ENCODE assay signal across 9 cellular contexts in genomic region chr3:10188798-10189556, GRCh38. TPM values are rescaled to one million over a fixed set of nuclear protein-coding genes. Genes with fewer than 3 reads are reported as not detected.
DNase-seq lines count a peak whose midpoint lies in the region; ATAC-seq and TF ChIP-seq lines count a peak whose summit lies in the region.
"Had no signal": no experiment of that assay in that cellular context is flagged by ENCODE, and none has a peak within 500 bp of the region (broad histone marks: within the 10 kb centered on the region; RNA-seq: fewer than 3 reads in every experiment).

No MANE protein-coding gene starts in this region.

- no peaks in the 10 kb centered on the region for H3K27me3 Mint-ChIP-seq in activated T-cell treated with anti-CD3 and anti-CD28 coated beads, Interleukin-2, amount 50 U/mL, for 72 hours (ENCODE audit: low read depth)

- no peak overlapping the region for H4K8ac ChIP-seq in mesenchymal stem cell (ENCODE audit: low read length)

- peak overlapping the region in 1 of 2 experiments; percentile 21 for H3K18ac ChIP-seq in mesenchymal stem cell (ENCODE audit: low read depth in 1 of 2, low read length in 2 of 2)

- TF ChIP-seq POLR2A in adrenal gland (IDR thresholded peaks at IDR 0.05) (no peak), testis (IDR thresholded peaks at IDR 0.05) (no peak)

- no peak overlapping the region for H3K4ac ChIP-seq in mesenchymal stem cell (ENCODE audit: low read depth in 1 of 2, low read length in 2 of 2)

- H3K4me3 Mint-ChIP-seq in activated T-cell treated with anti-CD3 and anti-CD28 coated beads, Interleukin-2, amount 50 U/mL, for 72 hours, result peak overlapping the region; percentile 52 to 65

- H3K9me3 ChIP-seq in adrenal gland (replicated peaks in 1 of 3) (no peaks in the 10 kb centered on the region), mesenchymal stem cell (ENCODE audit: control insufficient read depth, low read length) (no peaks in the 10 kb centered on the region), tibial artery (no peaks in the 10 kb centered on the region), testis (no peaks in the 10 kb centered on the region)

- H2BK15ac ChIP-seq in mesenchymal stem cell (ENCODE audit: low read depth, poor library complexity, severe bottlenecking), result peak overlapping the region; percentile 0

- no peak overlapping the region for H3K23ac ChIP-seq in mesenchymal stem cell (ENCODE audit: low read length in 2 of 2)

- no peak for DNase-seq in activated T-cell treated with anti-CD3 and anti-CD28 coated beads, Interleukin-2, amount 50 U/mL, for 72 hours
- no peak for DNase-seq in activated T-cell treated with anti-CD3 and anti-CD28 coated beads, Interleukin-2, amount 50 U/mL, for 1 hour
- DNase-seq in adrenal gland, result peak in 1 of 7 donors; percentile 62
- no peak for DNase-seq in mesenchymal stem cell
- DNase-seq in tibial artery, result no peak
- no peak for DNase-seq in COLO829 (ENCODE audit: low spot score)
- DNase-seq in testis, result no peak

- H4K91ac ChIP-seq in mesenchymal stem cell (ENCODE audit: low read length), result no peak overlapping the region

- H3K36me3 Mint-ChIP-seq in activated T-cell treated with anti-CD3 and anti-CD28 coated beads, Interleukin-2, amount 50 U/mL, for 72 hours (ENCODE audit: insufficient read depth in 2 of 2), result no peaks in the 10 kb centered on the region

- no peak overlapping the region for H2BK5ac ChIP-seq in mesenchymal stem cell (ENCODE audit: low read depth, low read length, poor library complexity, severe bottlenecking)

- H3K27me3 ChIP-seq in adrenal gland (no peaks in the 10 kb centered on the region), mesenchymal stem cell (ENCODE audit: control insufficient read depth in 1 of 2, insufficient read depth in 1 of 2, low read length in 2 of 2) (no peaks in the 10 kb centered on the region), tibial artery (no peaks in the 10 kb centered on the region), testis (no peaks in the 10 kb centered on the region)

- intact Hi-C loops in adrenal gland (cut with DNase I), result no loop called here
- intact Hi-C loops in tibial artery (cut with DNase I; ENCODE audit: low total_unique reads), result no loop called here
- intact Hi-C loops in testis (cut with DNase I; ENCODE audit: low total_unique reads), result no loop called here

- peaks cover 14% of the 10 kb centered on the region for H3K79me1 ChIP-seq in mesenchymal stem cell (replicated peaks; ENCODE audit: low read length, poor library complexity, severe bottlenecking)

- H3K36me3 ChIP-seq in adrenal gland (replicated peaks in 1 of 2) (no peaks in the 10 kb centered on the region), mesenchymal stem cell (ENCODE audit: control insufficient read depth in 1 of 2, insufficient read depth in 2 of 2, low read depth in 1 of 2, low read length in 2 of 2) (peaks cover 2 to 19% of the 10 kb centered on the region in 2 experiments), tibial artery (peaks cover 0 to 2% (median 0%) of the 10 kb centered on the region in 3 donors), testis (ENCODE audit: low read depth, missing control alignments) (no peaks in the 10 kb centered on the region)

- H3K9ac ChIP-seq in mesenchymal stem cell (ENCODE audit: low read length), result no peak overlapping the region

- peak overlapping the region; percentile 64 for H3K27ac Mint-ChIP-seq in activated T-cell treated with anti-CD3 and anti-CD28 coated beads, Interleukin-2, amount 50 U/mL, for 72 hours

- H2AFZ ChIP-seq in mesenchymal stem cell (ENCODE audit: low read depth, low read length), result no peak overlapping the region

- TF ChIP-seq CTCF in adrenal gland (IDR thresholded peaks at IDR 0.05) (no peak), tibial artery (IDR thresholded peaks at IDR 0.05) (no peak), testis (IDR thresholded peaks at IDR 0.05) (no peak)

- no peak overlapping the region for H2AK5ac ChIP-seq in mesenchymal stem cell (ENCODE audit: low read length, severe bottlenecking)

- no peak overlapping the region for H3K4me2 ChIP-seq in mesenchymal stem cell (ENCODE audit: low read length, poor library complexity, severe bottlenecking)
- H3K4me2 ChIP-seq: smooth muscle cell had no signal

- H3K4me3 ChIP-seq in adrenal gland (no peak overlapping the region), mesenchymal stem cell (ENCODE audit: insufficient read depth in 1 of 2, low read depth in 1 of 2, low read length in 2 of 2) (peak overlapping the region in 1 of 2 experiments; percentile 0), tibial artery (no peak overlapping the region), testis (no peak overlapping the region)
- H3K4me3 ChIP-seq: smooth muscle cell had no signal

- peaks cover 46 to 76% of the 10 kb centered on the region in 2 donors for H3K4me1 ChIP-seq in adrenal gland (replicated peaks in 1 of 2)
- peaks cover 31% of the 10 kb centered on the region for H3K4me1 ChIP-seq in mesenchymal stem cell (ENCODE audit: control insufficient read depth, insufficient read depth, low read depth, low read length)
- H3K4me1 ChIP-seq in tibial artery, result peaks cover 0 to 81% (median 56%) of the 10 kb centered on the region in 4 donors
- peaks cover 42% of the 10 kb centered on the region for H3K4me1 ChIP-seq in testis

- peak overlapping the region in 1 of 2 experiments; percentile 49 for H2BK12ac ChIP-seq in mesenchymal stem cell (ENCODE audit: low read length in 2 of 2)

- 77 to 82% (median 79%) methylated on average over 10 to 12 of the region's 12 CpGs for WGBS in adrenal gland, 4 donors
- 90% methylated on average over 12 of the region's 12 CpGs for WGBS in mesenchymal stem cell
- WGBS in testis, 2 donors, result 83 to 86% methylated on average over 10 to 12 of the region's 12 CpGs

- ATAC-seq in activated T-cell treated with anti-CD3 and anti-CD28 coated beads, Interleukin-2, amount 50 U/mL, for 72 hours (replicated peaks in 1 of 2), result no peak
- no peak for ATAC-seq in HG03159 (IDR thresholded peaks at IDR 0.05; ENCODE audit: unreplicated experiment)

- no peak overlapping the region for H3K14ac ChIP-seq in mesenchymal stem cell (ENCODE audit: low read length in 2 of 2)

- H3K4me1 Mint-ChIP-seq in activated T-cell treated with anti-CD3 and anti-CD28 coated beads, Interleukin-2, amount 50 U/mL, for 72 hours (ENCODE audit: low read depth), result peaks cover 84% of the 10 kb centered on the region

- H2BK120ac ChIP-seq in mesenchymal stem cell (ENCODE audit: low read depth, low read length), result no peak overlapping the region

- H3K27ac ChIP-seq in adrenal gland (peak overlapping the region; percentile 19 to 92 (median 84)), mesenchymal stem cell (ENCODE audit: low read length, poor library complexity, severe bottlenecking) (no peak overlapping the region), tibial artery (peak overlapping the region; percentile 78 to 87), testis (peak overlapping the region in 1 of 2 donors; percentile 21)

- H3K9me3 Mint-ChIP-seq in activated T-cell treated with anti-CD3 and anti-CD28 coated beads, Interleukin-2, amount 50 U/mL, for 72 hours, result no peaks in the 10 kb centered on the region

RNA-seq across cellular contexts. Expression of gene IRAK2, which starts 24.3 kb away (rescaled TPM):
- total RNA-seq in activated T-cell treated with anti-CD3 and anti-CD28 coated beads, Interleukin-2, amount 50 U/mL, for 72 hours, result 10 to 100 TPM in 1 of 2 donors, 1 to 10 TPM in 1; 9.4 to 11.8 TPM
- total RNA-seq in adrenal gland (1 to 10 TPM; 2.5 to 8.7 (median 6.4) TPM), testis (1 to 10 TPM; 3.7 to 3.8 TPM)
- polyA plus RNA-seq in adrenal gland (1 to 10 TPM; 2.1 to 3.7 (median 2.3) TPM), testis (ENCODE audit: insufficient read depth, low read depth, low replicate concordance) (2.1 TPM)
- polyA plus RNA-seq in mesenchymal stem cell (2013, experiment 1 of 2), result 2.6 TPM
- 2.4 TPM for polyA plus RNA-seq in mesenchymal stem cell (2013, experiment 2 of 2)

RNA-seq across cellular contexts. Expression of gene VHL, which starts 47.4 kb away (rescaled TPM):
- 10 to 100 TPM; 61.1 to 61.7 TPM for total RNA-seq in activated T-cell treated with anti-CD3 and anti-CD28 coated beads, Interleukin-2, amount 50 U/mL, for 72 hours
- 10 to 100 TPM; 27.9 to 59.7 (median 44.5) TPM for total RNA-seq in adrenal gland
- 10 to 100 TPM; 22.3 to 29.9 (median 28.4) TPM for polyA plus RNA-seq in adrenal gland
- polyA plus RNA-seq in mesenchymal stem cell (2013, experiment 1 of 2), result 24.4 TPM
- 25.7 TPM for polyA plus RNA-seq in mesenchymal stem cell (2013, experiment 2 of 2)
- total RNA-seq in testis, result 10 to 100 TPM; 61.2 to 73.0 TPM
- polyA plus RNA-seq in testis (ENCODE audit: insufficient read depth, low read depth, low replicate concordance), result 39.6 TPM

RNA-seq across cellular contexts. Expression of gene TATDN2, which starts 59.3 kb away (rescaled TPM):
- 10 to 100 TPM; 40.8 to 49.8 TPM for total RNA-seq in activated T-cell treated with anti-CD3 and anti-CD28 coated beads, Interleukin-2, amount 50 U/mL, for 72 hours
- total RNA-seq in adrenal gland (10 to 100 TPM; 17.3 to 34.8 (median 26.7) TPM), testis (10 to 100 TPM; 19.8 to 24.3 TPM)
- polyA plus RNA-seq in adrenal gland (10 to 100 TPM; 14.9 to 22.6 (median 16.7) TPM), testis (ENCODE audit: insufficient read depth, low read depth, low replicate concordance) (21.3 TPM)
- polyA plus RNA-seq in mesenchymal stem cell (2013, experiment 1 of 2), result 17.8 TPM
- polyA plus RNA-seq in mesenchymal stem cell (2013, experiment 2 of 2), result 17.5 TPM
